ENCODE assay signal across 13 cellular contexts in genomic region chr1:184056921-184057496, GRCh38. TPM values are rescaled to one million over a fixed set of nuclear protein-coding genes. Genes with fewer than 3 reads are reported as not detected.
DNase-seq lines count a peak whose midpoint lies in the region; ATAC-seq and TF ChIP-seq lines count a peak whose summit lies in the region.
"Had no signal": no experiment of that assay in that cellular context is flagged by ENCODE, and none has a peak within 500 bp of the region (broad histone marks: within the 10 kb centered on the region; RNA-seq: fewer than 3 reads in every experiment).

No MANE protein-coding gene starts in this region.

- H3K9me3 ChIP-seq in fibroblast of lung (ENCODE audit: control insufficient read depth, insufficient read depth, low read depth, low read length), result no peaks in the 10 kb centered on the region
- no peaks in the 10 kb centered on the region for H3K9me3 ChIP-seq in osteoblast (ENCODE audit: low read depth, low read length)

- no peaks in the 10 kb centered on the region for H3K27me3 ChIP-seq in fibroblast of lung (ENCODE audit: control insufficient read depth, insufficient read depth, low read length)
- no peaks in the 10 kb centered on the region for H3K27me3 ChIP-seq in osteoblast (ENCODE audit: insufficient read depth, low read length)

- H3K4me3 ChIP-seq in fibroblast of lung (replicated peaks in 1 of 4; ENCODE audit: control extremely low read depth in 1 of 4, insufficient read depth in 1 of 4, low read depth in 3 of 4, low read length in 4 of 4) (peak overlapping the region in 1 of 4 experiments; percentile 6), osteoblast (ENCODE audit: insufficient read depth, low read length) (peak overlapping the region; percentile 32)

- H4K20me1 ChIP-seq in fibroblast of lung (ENCODE audit: control insufficient read depth, extremely low read depth, insufficient read depth, low read length) (no peaks in the 10 kb centered on the region), osteoblast (ENCODE audit: insufficient read depth, low read length) (no peaks in the 10 kb centered on the region)

- POLR2A ChIA-PET in activated CD8-positive, alpha-beta T cell treated with anti-CD3 and anti-CD28 coated beads for 36 hours (lab: Charles Lee), result no interaction called here

- no peak for ATAC-seq in activated CD8-positive, alpha-beta T cell treated with anti-CD3 and anti-CD28 coated beads for 36 hours

- CTCF ChIA-PET in activated CD8-positive, alpha-beta T cell treated with anti-CD3 and anti-CD28 coated beads for 36 hours (lab: Charles Lee), result interaction anchor here (0.9 to 1.2 kb wide), 2 partner anchors 166 to 372 kb away, joined by 3 to 4 read pairs; no protein-coding TSS in a partner anchor

- no peak overlapping the region for H3K4me3 Mint-ChIP-seq in activated CD8-positive, alpha-beta T cell treated with anti-CD3 and anti-CD28 coated beads for 36 hours

- H3K9me3 Mint-ChIP-seq in activated CD8-positive, alpha-beta T cell treated with anti-CD3 and anti-CD28 coated beads for 36 hours, result no peaks in the 10 kb centered on the region

- H2AFZ ChIP-seq in fibroblast of lung (ENCODE audit: low read length) (no peak overlapping the region), osteoblast (ENCODE audit: low read length) (peak overlapping the region; percentile 51)

- H3K4me1 ChIP-seq in fibroblast of lung (ENCODE audit: control insufficient read depth, extremely low read depth, insufficient read depth, low read length) (peaks cover 14% of the 10 kb centered on the region), osteoblast (ENCODE audit: insufficient read depth, low read length) (peaks cover 57% of the 10 kb centered on the region)

- no peaks in the 10 kb centered on the region for H3K27me3 Mint-ChIP-seq in activated CD8-positive, alpha-beta T cell treated with anti-CD3 and anti-CD28 coated beads for 36 hours

- H3K27ac ChIP-seq in fibroblast of lung (ENCODE audit: insufficient read depth, low read length) (peak overlapping the region; percentile 37), osteoblast (ENCODE audit: low read depth, low read length) (peak overlapping the region; percentile 78)

- peaks cover 45% of the 10 kb centered on the region for H3K4me1 Mint-ChIP-seq in activated CD8-positive, alpha-beta T cell treated with anti-CD3 and anti-CD28 coated beads for 36 hours (ENCODE audit: low read depth)

- no peaks in the 10 kb centered on the region for H3K36me3 ChIP-seq in fibroblast of lung (ENCODE audit: control insufficient read depth, insufficient read depth, low read length)
- H3K36me3 ChIP-seq in osteoblast (ENCODE audit: insufficient read depth, low read length), result peaks cover 7% of the 10 kb centered on the region

- TF ChIP-seq CTCF in fibroblast of lung (conservative IDR thresholded peaks at IDR 0.05 in 1 of 2, IDR thresholded peaks at IDR 0.05 in 1 of 2; ENCODE audit: low read depth in 1 of 2, low read length in 2 of 2) (no peak), osteoblast (IDR thresholded peaks at IDR 0.05; ENCODE audit: extremely low read depth, low read depth, low read length) (no peak)
- TF ChIP-seq CTCF in activated CD8-positive, alpha-beta T cell treated with anti-CD3 and anti-CD28 coated beads for 36 hours (IDR thresholded peaks at IDR 0.05), result no peak

- H3K9ac ChIP-seq in fibroblast of lung (ENCODE audit: insufficient read depth, low read length), result no peak overlapping the region

- peak overlapping the region; percentile 73 for H3K4me2 ChIP-seq in fibroblast of lung (ENCODE audit: extremely low read depth, insufficient read depth, low read length)
- peak overlapping the region; percentile 72 for H3K4me2 ChIP-seq in osteoblast (ENCODE audit: insufficient read depth, low read length)

- peaks cover 47% of the 10 kb centered on the region for H3K36me3 Mint-ChIP-seq in activated CD8-positive, alpha-beta T cell treated with anti-CD3 and anti-CD28 coated beads for 36 hours (ENCODE audit: low read depth)

- H3K79me2 ChIP-seq in fibroblast of lung (ENCODE audit: control insufficient read depth, insufficient read depth, low read length) (peaks cover 31% of the 10 kb centered on the region), osteoblast (ENCODE audit: insufficient read depth, low read length) (peaks cover 47% of the 10 kb centered on the region)

- DNase-seq in EH (ENCODE audit: low read depth) (peak; percentile 94), RKO (ENCODE audit: low spot score) (peak; percentile 43), fibroblast of lung (ENCODE audit: low read depth in 2 of 2) (peak; percentile 63 to 87), osteoblast (ENCODE audit: insufficient read length, low spot score, missing footprints) (no peak), GF-D8 (lab: John Stamatoyannopoulos, UW) (no peak), NCI-H345 (lab: John Stamatoyannopoulos, UW) (no peak)
- DNase-seq in activated CD8-positive, alpha-beta T cell treated with anti-CD3 and anti-CD28 coated beads for 36 hours, result no peak
- DNase-seq in activated CD4-positive, alpha-beta T cell treated with anti-CD3 and anti-CD28 coated beads, Interleukin-2, amount 50 U/mL, for 4 hours, result no peak
- DNase-seq: activated gamma-delta T cell; DMS53; NCI-H69; stimulated activated CD4-positive, alpha-beta T cell treated with anti-CD3 and anti-CD28 coated beads, Interleukin-2, amount 100 ng/mL, for 24 hours had no signal

- intact Hi-C loops in activated CD8-positive, alpha-beta T cell treated with anti-CD3 and anti-CD28 coated beads for 36 hours (cut with micrococcal nuclease), result no loop called here

- no peak overlapping the region for H3K27ac Mint-ChIP-seq in activated CD8-positive, alpha-beta T cell treated with anti-CD3 and anti-CD28 coated beads for 36 hours

RNA-seq across cellular contexts. Expression of gene TSEN15, which starts 5.5 kb away (rescaled TPM):
- 31.6 and 53.7 TPM in 2 replicates for total RNA-seq in fibroblast of lung
- 54.4 and 74.2 TPM in 2 replicates for polyA plus RNA-seq in fibroblast of lung
- 40.5 and 47.1 TPM in 2 replicates for polyA plus RNA-seq in fibroblast of lung (2012)
- 32.9 and 49.0 TPM in 2 replicates for polyA minus RNA-seq in fibroblast of lung (ENCODE audit: low replicate concordance)
- total RNA-seq in osteoblast, result 51.8 and 57.2 TPM in 2 replicates
- 10 to 100 TPM; 48.2 to 49.1 TPM for total RNA-seq in activated CD8-positive, alpha-beta T cell treated with anti-CD3 and anti-CD28 coated beads for 36 hours

RNA-seq across cellular contexts. Expression of gene COLGALT2, which starts 19.5 kb away (rescaled TPM):
- total RNA-seq in fibroblast of lung, result 2.3 and 6.8 TPM in 2 replicates
- 4.3 and 5.7 TPM in 2 replicates for polyA plus RNA-seq in fibroblast of lung
- 3.7 and 4.4 TPM in 2 replicates for polyA plus RNA-seq in fibroblast of lung (2012)
- polyA minus RNA-seq in fibroblast of lung (ENCODE audit: low replicate concordance), result 4.6 and 10.3 TPM in 2 replicates
- 1.1 and 1.2 TPM in 2 replicates for total RNA-seq in osteoblast
- total RNA-seq in activated CD8-positive, alpha-beta T cell treated with anti-CD3 and anti-CD28 coated beads for 36 hours, result 1 to 10 TPM; 1.3 to 1.4 TPM
- total RNA-seq: endothelial cell of umbilical vein had no signal

Comparison
In these comparisons a context has a peak if more than half of its experiments do, and no peak if none do; other contexts are left out.
1. DNase-seq: peak in EH (single experiment), RKO (single experiment) and fibroblast of lung (2 of 2); none in osteoblast (single experiment), GF-D8 (single experiment), activated CD8-positive, alpha-beta T cell treated with anti-CD3 and anti-CD28 coated beads for 36 hours (single experiment), NCI-H345 (single experiment) and activated CD4-positive, alpha-beta T cell treated with anti-CD3 and anti-CD28 coated beads, Interleukin-2, amount 50 U/mL, for 4 hours (0 of 2).